In the genomic region with DNA sequence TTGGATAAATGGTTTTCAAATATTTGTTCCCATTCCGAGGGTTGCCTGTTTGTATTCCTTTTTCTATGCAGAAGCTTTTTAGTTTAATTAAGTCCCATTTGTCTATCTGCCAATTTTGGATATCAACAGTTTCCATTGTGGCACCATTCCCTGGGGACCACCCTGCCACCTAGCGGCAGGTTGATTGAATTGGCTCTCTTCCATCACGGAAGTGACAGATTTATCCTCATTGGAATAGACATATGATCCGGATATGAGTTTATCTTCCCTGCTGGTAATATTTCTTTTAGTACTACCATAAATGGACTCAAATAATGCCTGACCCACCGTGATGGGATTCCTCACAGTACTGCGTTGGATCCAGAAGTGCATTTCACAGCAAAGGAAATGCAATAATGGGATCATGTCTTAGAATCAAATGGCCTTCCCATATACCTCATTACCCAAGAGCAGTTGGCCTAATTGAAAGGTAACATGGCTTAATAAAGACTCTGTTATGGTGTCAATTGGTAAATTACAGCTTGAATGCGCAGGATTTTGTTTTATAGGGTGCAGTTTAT, we compare ENCODE assay signal across 9 cellular contexts.
A peak's percentile ranks its signal among the peaks of the same experiment; 100 is the strongest.
DNase-seq lines count a peak whose midpoint lies in the region; ATAC-seq and TF ChIP-seq lines count a peak whose summit lies in the region.
"Had no signal": no experiment of that assay in that cellular context is flagged by ENCODE, and none has a peak within 500 bp of the region (broad histone marks: within the 10 kb centered on the region; RNA-seq: fewer than 3 reads in every experiment).

No MANE protein-coding gene starts in this region.

- no peak overlapping the region for H3K4me3 ChIP-seq in vagina

- POLR2A ChIA-PET in activated CD4-positive, alpha-beta T cell treated with anti-CD3 and anti-CD28 coated beads for 36 hours (lab: Charles Lee) = no interaction called here
- POLR2A ChIA-PET in activated CD4-positive, alpha-beta T cell treated with anti-CD3 and anti-CD28 coated beads, Interleukin-2, amount 10 ng/mL, durations not matched to agents 7 days and 5 days (lab: Charles Lee) = no interaction called here

- no peak overlapping the region for H3K27ac ChIP-seq in vagina

- no peak for ATAC-seq in activated CD4-positive, alpha-beta T cell treated with anti-CD3 and anti-CD28 coated beads for 36 hours
- ATAC-seq: activated T-cell treated with anti-CD3 and anti-CD28 coated beads, Interleukin-2, amount 50 U/mL, for 72 hours had no signal

- H3K27ac Mint-ChIP-seq in activated CD4-positive, alpha-beta T cell treated with anti-CD3 and anti-CD28 coated beads for 36 hours = no peak overlapping the region
- H3K27ac Mint-ChIP-seq in activated CD4-positive, alpha-beta T cell treated with anti-CD3 and anti-CD28 coated beads, Interleukin-2, amount 10 ng/mL, durations not matched to agents 7 days and 5 days = no peak overlapping the region
- H3K27ac Mint-ChIP-seq: activated T-cell treated with anti-CD3 and anti-CD28 coated beads, Interleukin-2, amount 50 U/mL, for 72 hours had no signal

- no peak for TF ChIP-seq POLR2A in vagina (IDR thresholded peaks at IDR 0.05)

- H3K36me3 ChIP-seq in vagina = no peaks in the 10 kb centered on the region

- H3K9me3 Mint-ChIP-seq in activated CD4-positive, alpha-beta T cell treated with anti-CD3 and anti-CD28 coated beads for 36 hours (ENCODE audit: low read depth) = peaks cover 4% of the 10 kb centered on the region
- H3K9me3 Mint-ChIP-seq in activated CD4-positive, alpha-beta T cell treated with anti-CD3 and anti-CD28 coated beads, Interleukin-2, amount 10 ng/mL, durations not matched to agents 7 days and 5 days = no peaks in the 10 kb centered on the region

- TF ChIP-seq CTCF in vagina (IDR thresholded peaks at IDR 0.05) = no peak

- H3K27me3 ChIP-seq in vagina = no peaks in the 10 kb centered on the region

- no peaks in the 10 kb centered on the region for H3K4me1 Mint-ChIP-seq in activated CD4-positive, alpha-beta T cell treated with anti-CD3 and anti-CD28 coated beads for 36 hours
- no peaks in the 10 kb centered on the region for H3K4me1 Mint-ChIP-seq in activated CD4-positive, alpha-beta T cell treated with anti-CD3 and anti-CD28 coated beads, Interleukin-2, amount 10 ng/mL, durations not matched to agents 7 days and 5 days

- H3K36me3 Mint-ChIP-seq in activated CD4-positive, alpha-beta T cell treated with anti-CD3 and anti-CD28 coated beads for 36 hours (ENCODE audit: low read depth) = no peaks in the 10 kb centered on the region
- H3K36me3 Mint-ChIP-seq in activated CD4-positive, alpha-beta T cell treated with anti-CD3 and anti-CD28 coated beads, Interleukin-2, amount 10 ng/mL, durations not matched to agents 7 days and 5 days (ENCODE audit: low read depth) = no peaks in the 10 kb centered on the region

- H3K27me3 Mint-ChIP-seq in activated CD4-positive, alpha-beta T cell treated with anti-CD3 and anti-CD28 coated beads for 36 hours = no peaks in the 10 kb centered on the region
- no peaks in the 10 kb centered on the region for H3K27me3 Mint-ChIP-seq in activated CD4-positive, alpha-beta T cell treated with anti-CD3 and anti-CD28 coated beads, Interleukin-2, amount 10 ng/mL, durations not matched to agents 7 days and 5 days

- H3K9me3 ChIP-seq in vagina = no peaks in the 10 kb centered on the region

- no peaks in the 10 kb centered on the region for H3K4me1 ChIP-seq in vagina

- DNase-seq in activated CD4-positive, alpha-beta T cell treated with anti-CD3 and anti-CD28 coated beads for 36 hours = peak; percentile 40
- no peak for DNase-seq in activated CD4-positive, alpha-beta T cell treated with anti-CD3 and anti-CD28 coated beads, Interleukin-2, amount 10 ng/mL, durations not matched to agents 7 days and 5 days
- DNase-seq in LHCN-M2 (ENCODE audit: low read depth) (peak; percentile 6), SHP77 (lab: John Stamatoyannopoulos, UW) (peak; percentile 39 to 44), head of caudate nucleus (peak in 36 of 42 donors; percentile 3 to 70 (median 38)), vagina (ENCODE audit: extremely low spot score in 2 of 2) (no peak), mesenteric fat pad (ENCODE audit: low spot score) (no peak)
- DNase-seq in activated effector memory CD4-positive, alpha-beta T cell treated with Interleukin-2 at 50 U/mL for 16 hours = no peak

- CTCF ChIA-PET in activated CD4-positive, alpha-beta T cell treated with anti-CD3 and anti-CD28 coated beads for 36 hours (lab: Charles Lee) = interaction anchor here (0.8 kb wide), 1 partner anchor 1628 kb away, joined by 3 read pairs; no protein-coding TSS in a partner anchor
- CTCF ChIA-PET in activated CD4-positive, alpha-beta T cell treated with anti-CD3 and anti-CD28 coated beads, Interleukin-2, amount 10 ng/mL, durations not matched to agents 7 days and 5 days (lab: Charles Lee) = no interaction called here

- intact Hi-C loops in activated CD4-positive, alpha-beta T cell treated with anti-CD3 and anti-CD28 coated beads for 36 hours (cut with DNase I, micrococcal nuclease) = loop anchor here (2.0 to 10.0 kb wide), 3 partner anchors 266 to 952 kb away; no protein-coding TSS in a partner anchor
- intact Hi-C loops in head of caudate nucleus (cut with DNase I) (no loop called here), vagina (cut with DNase I) (no loop called here)

- H3K4me3 Mint-ChIP-seq in activated CD4-positive, alpha-beta T cell treated with anti-CD3 and anti-CD28 coated beads for 36 hours = no peak overlapping the region
- H3K4me3 Mint-ChIP-seq in activated CD4-positive, alpha-beta T cell treated with anti-CD3 and anti-CD28 coated beads, Interleukin-2, amount 10 ng/mL, durations not matched to agents 7 days and 5 days = no peak overlapping the region
- H3K4me3 Mint-ChIP-seq: activated T-cell treated with anti-CD3 and anti-CD28 coated beads, Interleukin-2, amount 50 U/mL, for 72 hours had no signal

Comparison
In these comparisons a context has a peak if more than half of its experiments do, and no peak if none do; other contexts are left out.
1. DNase-seq: peak in activated CD4-positive, alpha-beta T cell treated with anti-CD3 and anti-CD28 coated beads for 36 hours (single experiment), LHCN-M2 (single experiment), SHP77 (2 of 2) and head of caudate nucleus (36 of 42); none in activated CD4-positive, alpha-beta T cell treated with anti-CD3 and anti-CD28 coated beads, Interleukin-2, amount 10 ng/mL, durations not matched to agents 7 days and 5 days (single experiment), vagina (0 of 2), activated effector memory CD4-positive, alpha-beta T cell treated with Interleukin-2 at 50 U/mL for 16 hours (single experiment) and mesenteric fat pad (single experiment).
2. intact Hi-C loops: an anchor here in activated CD4-positive, alpha-beta T cell treated with anti-CD3 and anti-CD28 coated beads for 36 hours (2.0 to 10.0 kb wide); none called in head of caudate nucleus and vagina.